Comparison of ENCODE assay signal across 25 cellular contexts in genomic region chr11:110715541-110715940, GRCh38. TPM values are rescaled to one million over a fixed set of nuclear protein-coding genes. Genes with fewer than 3 reads are reported as not detected.
DNase-seq lines count a peak whose midpoint lies in the region; ATAC-seq, FAIRE-seq and TF ChIP-seq lines count a peak whose summit lies in the region.
"Had no signal": no experiment of that assay in that cellular context is flagged by ENCODE, and none has a peak within 500 bp of the region (broad histone marks: within the 10 kb centered on the region; RNA-seq: fewer than 3 reads in every experiment).

No MANE protein-coding gene starts in this region.

- DNase-seq in MCF 10A (ENCODE audit: unreplicated experiment) (peak; percentile 33), mammary epithelial cell (no peak), astrocyte (ENCODE audit: low read depth) (peak; percentile 72), fibroblast of the aortic adventitia (ENCODE audit: low read depth) (peak; percentile 95), A673 (ENCODE audit: low spot score) (no peak), GM20000 (ENCODE audit: low spot score) (no peak), GM10248 (ENCODE audit: extremely low spot score) (no peak)
- DNase-seq: activated CD4-positive, alpha-beta T cell treated with anti-CD3 and anti-CD28 coated beads, Interleukin-2, amount 50 U/mL, for 48 hours; activated effector memory CD4-positive, alpha-beta T cell treated with anti-CD3 and anti-CD28 coated beads, Interleukin-2, amount 50 U/mL, for 16 hours; DMS153; H7; heart left ventricle; immature natural killer cell; Kasumi-1; NCI-H1105 treated with DMSO at 0.1 percent for 48 hours; NCI-H524; stimulated activated CD8-positive, alpha-beta memory T cell treated with anti-CD3 and anti-CD28 coated beads, Interleukin-4, amount 100 ng/mL, for 48 hours; T-helper 2 cell; upper lobe of right lung had no signal

- H3K36me3 ChIP-seq in mammary epithelial cell (ENCODE audit: insufficient read depth, low read length) (no peaks in the 10 kb centered on the region), astrocyte (ENCODE audit: insufficient read depth, low read length) (no peaks in the 10 kb centered on the region), A673 (ENCODE audit: insufficient read depth, low read length, poor library complexity, severe bottlenecking) (no peaks in the 10 kb centered on the region)
- H3K36me3 ChIP-seq: heart left ventricle, right atrium auricular region, upper lobe of right lung had no signal

- peaks cover 14% of the 10 kb centered on the region for H3K4me1 ChIP-seq in mammary epithelial cell (ENCODE audit: insufficient read depth, low read length)
- H3K4me1 ChIP-seq in astrocyte (ENCODE audit: insufficient read depth, low read length), result peaks cover 20% of the 10 kb centered on the region
- H3K4me1 ChIP-seq in A673 (ENCODE audit: insufficient read depth, low read length, poor library complexity, severe bottlenecking), result no peaks in the 10 kb centered on the region
- H3K4me1 ChIP-seq: upper lobe of right lung had no signal

- dilution Hi-C loops in mammary epithelial cell (cut with HindIII; ENCODE audit: low sequenced_read_pairs), result no loop called here

- H2AFZ ChIP-seq in mammary epithelial cell (ENCODE audit: low read depth, low read length) (no peak overlapping the region), astrocyte (ENCODE audit: low read depth, low read length) (no peak overlapping the region)

- H4K20me1 ChIP-seq in mammary epithelial cell (ENCODE audit: insufficient read depth, low read length), result no peaks in the 10 kb centered on the region
- H4K20me1 ChIP-seq in astrocyte (ENCODE audit: insufficient read depth, low read length), result no peaks in the 10 kb centered on the region

- H3K9me3 Mint-ChIP-seq in MCF 10A (ENCODE audit: unreplicated experiment) (no peaks in the 10 kb centered on the region), astrocyte (ENCODE audit: unreplicated experiment) (no peaks in the 10 kb centered on the region)
- H3K9me3 Mint-ChIP-seq: central memory CD8-positive, alpha-beta T cell had no signal

- BruUV-seq in MCF 10A (replicated peaks; lab: Mats Ljungman, UMichigan) (no TSS peak), mammary epithelial cell (replicated peaks; lab: Mats Ljungman, UMichigan) (no TSS peak), A673 (replicated peaks; lab: Mats Ljungman, UMichigan) (no TSS peak)

- H3K27ac ChIP-seq in mammary epithelial cell (ENCODE audit: insufficient read depth, low read depth, low read length) (no peak overlapping the region), astrocyte (ENCODE audit: low read depth, low read length) (no peak overlapping the region), A673 (ENCODE audit: low read depth, low read length, poor library complexity, severe bottlenecking) (no peak overlapping the region)
- H3K27ac ChIP-seq: 22Rv1, heart left ventricle, right atrium auricular region, upper lobe of right lung had no signal

- H3K4me3 ChIP-seq in mammary epithelial cell (replicated peaks in 1 of 3; ENCODE audit: insufficient read depth in 1 of 3, low read depth in 2 of 3, low read length in 3 of 3) (no peak overlapping the region), astrocyte (ENCODE audit: insufficient read depth, low read depth, low read length) (no peak overlapping the region), fibroblast of the aortic adventitia (ENCODE audit: low read depth, low read length) (no peak overlapping the region), A673 (ENCODE audit: low read depth, low read length, poor library complexity, severe bottlenecking) (no peak overlapping the region)
- H3K4me3 ChIP-seq: heart left ventricle, right atrium auricular region, upper lobe of right lung had no signal

- no peaks in the 10 kb centered on the region for H3K36me3 Mint-ChIP-seq in MCF 10A (ENCODE audit: insufficient read depth, unreplicated experiment)
- H3K36me3 Mint-ChIP-seq in astrocyte (ENCODE audit: low read depth, unreplicated experiment), result no peaks in the 10 kb centered on the region

- no peak for ATAC-seq in HG02798 (IDR thresholded peaks at IDR 0.05; ENCODE audit: poor library complexity, unreplicated experiment)
- ATAC-seq: heart left ventricle, upper lobe of right lung had no signal

- in situ Hi-C loops in mammary epithelial cell (cut with MboI; ENCODE audit: low sequenced_read_pairs in 2 of 2), result no loop called here

- WGBS in mammary epithelial cell (ENCODE audit: low coverage, missing lambda C conversion rate), result 80% methylated on average over 1 of the region's 1 CpG

- no peak for TF ChIP-seq CTCF in MCF 10A (IDR thresholded peaks at IDR 0.05; ENCODE audit: unreplicated experiment)
- no peak for TF ChIP-seq CTCF in mammary epithelial cell (conservative IDR thresholded peaks at IDR 0.05 in 1 of 2, IDR thresholded peaks at IDR 0.05 in 1 of 2; ENCODE audit: extremely low read depth in 1 of 2, insufficient read depth in 1 of 2, low read depth in 1 of 2, low read length in 2 of 2)
- no peak for TF ChIP-seq CTCF in astrocyte (IDR thresholded peaks at IDR 0.05; ENCODE audit: insufficient read depth, low read depth, low read length)
- TF ChIP-seq CTCF in fibroblast of the aortic adventitia (IDR thresholded peaks at IDR 0.05; ENCODE audit: insufficient read depth, low read length), result no peak
- no peak for TF ChIP-seq CTCF in A673 (conservative IDR thresholded peaks at IDR 0.05; ENCODE audit: low read depth, low read length)
- TF ChIP-seq CTCF in GM20000 (IDR thresholded peaks at IDR 0.05; ENCODE audit: extremely low read depth, missing control alignments), result no peak
- no peak for TF ChIP-seq CTCF in GM10248 (IDR thresholded peaks at IDR 0.05; ENCODE audit: control extremely low read depth, extremely low read depth, low read depth, missing control alignments)

- peaks cover 35% of the 10 kb centered on the region for H3K27me3 ChIP-seq in mammary epithelial cell (ENCODE audit: insufficient read depth, low read length)
- H3K27me3 ChIP-seq in astrocyte (ENCODE audit: insufficient read depth, low read length), result peaks cover 13% of the 10 kb centered on the region
- no peaks in the 10 kb centered on the region for H3K27me3 ChIP-seq in A673 (replicated peaks; ENCODE audit: insufficient read depth, low read depth, low read length, poor library complexity)
- H3K27me3 ChIP-seq: upper lobe of right lung had no signal

- FAIRE-seq in astrocyte (lab: Jason Lieb, UNC), result no peak
- FAIRE-seq: RCC 7860 had no signal

- peaks cover 41% of the 10 kb centered on the region for H3K27me3 Mint-ChIP-seq in MCF 10A (ENCODE audit: insufficient read depth, unreplicated experiment)
- H3K27me3 Mint-ChIP-seq in astrocyte (ENCODE audit: low read depth, unreplicated experiment), result peaks cover 25% of the 10 kb centered on the region

- CTCF ChIA-PET in MCF 10A (lab: Yijun Ruan, JAX) (interaction anchor here (0.7 kb wide), 1 partner anchor 59 kb away, joined by 3 read pairs; no protein-coding TSS in a partner anchor), mammary epithelial cell (lab: Charles Lee; ENCODE audit: low non-redundant PET) (no interaction called here), A673 (lab: Charles Lee) (no interaction called here), GM10248 (lab: Yijun Ruan, JAX) (no interaction called here)

- peaks cover 2% of the 10 kb centered on the region for H3K4me1 Mint-ChIP-seq in MCF 10A (ENCODE audit: insufficient read depth, unreplicated experiment)
- H3K4me1 Mint-ChIP-seq in astrocyte (ENCODE audit: low read depth, unreplicated experiment), result peaks cover 2% of the 10 kb centered on the region

- intact Hi-C loops in MCF 10A (cut with micrococcal nuclease) (loop anchor here (10.0 kb wide), 1 partner anchor 519 kb away; no protein-coding TSS in a partner anchor), mammary epithelial cell (cut with micrococcal nuclease) (loop anchor here (10.0 kb wide), 1 partner anchor 251 kb away; no protein-coding TSS in a partner anchor), A673 (cut with micrococcal nuclease; ENCODE audit: unreplicated experiment) (loop anchor here (10.0 kb wide), 1 partner anchor 709 kb away; no protein-coding TSS in a partner anchor)

- no peak overlapping the region for H3K4me2 ChIP-seq in mammary epithelial cell (ENCODE audit: insufficient read depth, low read depth, low read length)
- H3K4me2 ChIP-seq in astrocyte (ENCODE audit: low read length), result no peak overlapping the region

- no peak overlapping the region for H3K4me3 Mint-ChIP-seq in MCF 10A (ENCODE audit: unreplicated experiment)
- H3K4me3 Mint-ChIP-seq in astrocyte (ENCODE audit: unreplicated experiment), result no peak overlapping the region
- H3K4me3 Mint-ChIP-seq: central memory CD8-positive, alpha-beta T cell; immature natural killer cell had no signal

- H3K79me2 ChIP-seq in mammary epithelial cell (ENCODE audit: insufficient read depth, low read length) (no peaks in the 10 kb centered on the region), astrocyte (ENCODE audit: insufficient read depth, low read length) (no peaks in the 10 kb centered on the region)

- POLR2A ChIA-PET in MCF 10A (lab: Yijun Ruan, JAX) (no interaction called here), A673 (lab: Charles Lee; ENCODE audit: low non-redundant PET) (no interaction called here), GM10248 (lab: Yijun Ruan, JAX) (no interaction called here)

- H3K27ac Mint-ChIP-seq in MCF 10A (ENCODE audit: low read depth, unreplicated experiment) (no peak overlapping the region), astrocyte (ENCODE audit: unreplicated experiment) (no peak overlapping the region)
- H3K27ac Mint-ChIP-seq: CD14-positive monocyte, immature natural killer cell had no signal

- H3K9ac ChIP-seq in mammary epithelial cell (ENCODE audit: insufficient read depth, low read length) (no peak overlapping the region), astrocyte (ENCODE audit: low read length) (no peak overlapping the region)

- H3K9me3 ChIP-seq in mammary epithelial cell (replicated peaks; ENCODE audit: insufficient read depth, low read length) (no peaks in the 10 kb centered on the region), astrocyte (ENCODE audit: insufficient read depth, low read depth, low read length) (no peaks in the 10 kb centered on the region), A673 (ENCODE audit: low read depth, low read length, poor library complexity, severe bottlenecking) (no peaks in the 10 kb centered on the region)
- H3K9me3 ChIP-seq: heart left ventricle, right atrium auricular region, upper lobe of right lung had no signal

RNA-seq across cellular contexts. Expression of gene ARHGAP20, which starts 3.3 kb away (rescaled TPM):
- total RNA-seq in MCF 10A (2022) (not detected in 2 replicates), mammary epithelial cell (under 1 TPM in 1 of 2 donors, not detected in 1; 0.17 TPM), astrocyte (0.11 and 0.19 TPM in 2 replicates), fibroblast of the aortic adventitia (ENCODE audit: low replicate concordance) (17.5 and 20.0 TPM in 2 replicates), A673 (2021) (7.9 and 8.4 TPM in 2 replicates)
- polyA plus RNA-seq in mammary epithelial cell, result not detected
- not detected for polyA minus RNA-seq in mammary epithelial cell
- polyA plus RNA-seq: CD14-positive monocyte, immature natural killer cell had no signal

Comparison
In these comparisons a context has a peak if more than half of its experiments do, and no peak if none do; other contexts are left out.
1. DNase-seq: peak in MCF 10A (single experiment), astrocyte (single experiment) and fibroblast of the aortic adventitia (single experiment); none in mammary epithelial cell (single experiment), A673 (single experiment), GM20000 (single experiment) and GM10248 (single experiment).